Comparison of ENCODE assay signal across 2 cellular contexts in the genomic region with DNA sequence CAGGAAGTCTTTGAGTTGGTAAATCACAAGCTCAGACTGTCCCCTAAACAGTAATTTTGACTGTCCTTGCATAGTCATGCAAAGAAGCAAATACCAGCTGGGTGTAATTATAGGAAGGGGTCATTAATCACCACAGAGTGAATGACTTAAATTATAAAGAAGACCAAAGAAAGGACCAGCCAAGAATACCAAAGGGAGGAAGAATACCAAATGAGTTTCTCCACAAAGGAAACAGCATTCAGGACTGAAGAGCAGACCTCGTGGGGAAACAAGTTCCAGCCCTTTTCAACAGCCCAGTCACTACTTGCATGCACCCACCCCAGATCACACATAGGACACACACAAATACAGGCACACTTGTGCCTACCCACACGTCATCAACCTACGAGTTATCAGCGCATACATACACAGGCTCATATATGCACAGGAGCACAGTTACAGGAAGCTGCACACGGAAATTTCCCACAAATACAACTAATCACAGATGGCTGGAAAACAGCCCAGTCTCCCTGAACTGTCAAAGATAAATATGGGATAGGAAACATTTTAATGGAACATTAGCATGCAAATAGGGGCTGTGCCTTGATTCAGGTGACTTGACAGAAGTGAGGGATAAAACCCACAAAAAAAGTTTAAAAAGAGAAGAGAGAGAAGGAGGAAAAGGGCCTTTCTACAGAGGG.
TF ChIP-seq lines count a peak whose summit lies in the region.

No MANE protein-coding gene starts in this region.

TF ChIP-seq in HepG2, 621 proteins besides CTCF, POLR2A, EP300 and RAD21:
- TF ChIP-seq ZNF224 (CRISPR knock-in tag; IDR thresholded peaks at IDR 0.05) = no peak
- no peak for TF ChIP-seq ZNF614 (CRISPR knock-in tag; IDR thresholded peaks at IDR 0.05; ENCODE audit: borderline replicate concordance)
- TF ChIP-seq CREB1 (IDR thresholded peaks at IDR 0.05) = peak; percentile 23; the same call in 1 of the 2 replicates
- no peak for TF ChIP-seq CREB1 (CRISPR knock-in tag; IDR thresholded peaks at IDR 0.05)
- TF ChIP-seq ZNF546 (CRISPR knock-in tag; conservative IDR thresholded peaks at IDR 0.05) = no peak
- TF ChIP-seq ZNF296 (CRISPR knock-in tag; conservative IDR thresholded peaks at IDR 0.05) = no peak
- TF ChIP-seq FOXK1 (CRISPR knock-in tag; IDR thresholded peaks at IDR 0.05; ENCODE audit: borderline replicate concordance, low read depth) = no peak
- no peak for TF ChIP-seq EHMT2 (IDR thresholded peaks at IDR 0.05; ENCODE audit: borderline replicate concordance, low read depth, low read length)

TF ChIP-seq in SK-N-SH, 30 proteins besides CTCF, POLR2A, EP300 and RAD21:
- TF ChIP-seq TCF12 (IDR thresholded peaks at IDR 0.05) = peak; percentile 15; the same call in 1 of the 2 replicates
- TF ChIP-seq MXI1 (IDR thresholded peaks at IDR 0.05; ENCODE audit: low read depth, low read length) = no peak
- no peak for TF ChIP-seq TAF1 (IDR thresholded peaks at IDR 0.05; ENCODE audit: borderline replicate concordance, low read depth, low read length)
- no peak for TF ChIP-seq NFIC (IDR thresholded peaks at IDR 0.05; ENCODE audit: borderline replicate concordance)
- TF ChIP-seq ELF1 (IDR thresholded peaks at IDR 0.05) = no peak
- no peak for TF ChIP-seq SMC3 (IDR thresholded peaks at IDR 0.05; ENCODE audit: low read depth, low read length)
- no peak for TF ChIP-seq NRF1 (IDR thresholded peaks at IDR 0.05; ENCODE audit: low read depth, low read length)
- TF ChIP-seq JUND (IDR thresholded peaks at IDR 0.05) = no peak
